ENCODE assay signal across 25 cellular contexts in the genomic region with DNA sequence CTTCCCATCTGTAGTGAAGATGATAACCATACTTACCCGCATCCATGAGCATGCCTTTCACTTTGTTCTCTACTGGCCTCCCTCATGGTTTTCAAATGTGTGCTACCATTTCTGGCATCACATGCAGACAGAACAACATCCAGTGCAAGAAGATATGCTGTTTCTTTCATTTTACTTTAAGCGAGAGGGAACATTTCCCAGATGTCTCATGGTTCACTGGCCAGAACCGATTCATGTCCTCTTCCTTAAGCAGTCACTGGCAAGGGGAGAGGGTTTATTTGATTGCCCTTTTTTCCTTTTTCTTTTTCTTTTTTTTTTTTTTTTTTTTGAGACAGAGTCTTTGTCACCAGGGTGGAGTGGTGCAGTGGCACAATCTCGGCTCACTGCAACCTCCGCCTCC.
"Had no signal": no experiment of that assay in that cellular context is flagged by ENCODE, and none has a peak within 500 bp of the region (broad histone marks: within the 10 kb centered on the region; RNA-seq: fewer than 3 reads in every experiment).

No MANE protein-coding gene starts in this region.

- DNase-seq: colonic mucosa; dermis blood vessel endothelial cell; effector memory CD4-positive, alpha-beta T cell; erythroblast; foreskin keratinocyte; heart left ventricle; kidney; left colon; left ventricle myocardium superior; lower lobe of right lung; naive thymus-derived CD8-positive, alpha-beta T cell; occipital lobe; ovary; stimulated activated CD4-positive, alpha-beta T cell treated with anti-CD3 and anti-CD28 coated beads, Interleukin-12 subunit alpha, Interleukin-12 subunit beta, amount 100 ng/mL, for 4 hours; stimulated activated CD4-positive, alpha-beta T cell treated with anti-CD3 and anti-CD28 coated beads, Interleukin-1b, Interleukin-23, amount 100 ng/mL, for 48 hours; stimulated activated CD4-positive, alpha-beta T cell treated with anti-CD3 and anti-CD28 coated beads, Interleukin-4, amount 100 ng/mL, for 1 hour; stimulated activated CD8-positive, alpha-beta memory T cell treated with anti-CD3 and anti-CD28 coated beads, Interleukin-4, amount 100 ng/mL, for 48 hours; stimulated activated naive CD4-positive, alpha-beta T cell; stimulated activated naive CD8-positive, alpha-beta T cell treated with anti-CD3 and anti-CD28 coated beads, Interleukin-15, amount 100 ng/mL, for 72 hours had no signal

- H3K9me3 ChIP-seq: colonic mucosa, gastroesophageal sphincter, heart left ventricle, lower lobe of right lung, ovary, suprapubic skin, vagina had no signal

- H3K27ac ChIP-seq: colonic mucosa, foreskin keratinocyte, gastroesophageal sphincter, heart left ventricle, hepatocyte, lower lobe of right lung, ovary, suprapubic skin, vagina had no signal

- H3K4me1 ChIP-seq: colonic mucosa, foreskin keratinocyte, gastroesophageal sphincter, heart left ventricle, lower lobe of right lung, suprapubic skin, vagina had no signal

- H3K4me2 ChIP-seq: hepatocyte, smooth muscle cell had no signal

- H3K4me3 Mint-ChIP-seq: naive thymus-derived CD8-positive, alpha-beta T cell; stimulated activated naive CD8-positive, alpha-beta T cell treated with anti-CD3 and anti-CD28 coated beads, Interleukin-15, amount 100 ng/mL, for 72 hours had no signal

- H3K4me3 ChIP-seq: colonic mucosa, gastroesophageal sphincter, heart left ventricle, hepatocyte, lower lobe of right lung, ovary, smooth muscle cell, suprapubic skin, vagina had no signal

- H3K27ac Mint-ChIP-seq: stimulated activated naive CD8-positive, alpha-beta T cell treated with anti-CD3 and anti-CD28 coated beads, Interleukin-15, amount 100 ng/mL, for 72 hours had no signal

- H3K79me2 ChIP-seq: hepatocyte had no signal

- H2AFZ ChIP-seq: hepatocyte had no signal

- ATAC-seq: foreskin keratinocyte; gastroesophageal sphincter; heart left ventricle; left colon; left ventricle myocardium superior; naive thymus-derived CD8-positive, alpha-beta T cell; sciatic nerve; stimulated activated naive CD8-positive, alpha-beta T cell treated with anti-CD3 and anti-CD28 coated beads, Interleukin-15, amount 100 ng/mL, for 72 hours had no signal

- H3K36me3 Mint-ChIP-seq: naive thymus-derived CD8-positive, alpha-beta T cell had no signal

- H3K4me1 Mint-ChIP-seq: stimulated activated naive CD8-positive, alpha-beta T cell treated with anti-CD3 and anti-CD28 coated beads, Interleukin-15, amount 100 ng/mL, for 72 hours had no signal

- H3K27me3 ChIP-seq: colonic mucosa, foreskin keratinocyte, gastroesophageal sphincter, heart left ventricle, hepatocyte, ovary, suprapubic skin, vagina had no signal

- H3K36me3 ChIP-seq: colonic mucosa, gastroesophageal sphincter, heart left ventricle, lower lobe of right lung, ovary, suprapubic skin, vagina had no signal

- H3K27me3 Mint-ChIP-seq: naive thymus-derived CD8-positive, alpha-beta T cell; stimulated activated naive CD8-positive, alpha-beta T cell treated with anti-CD3 and anti-CD28 coated beads, Interleukin-15, amount 100 ng/mL, for 72 hours had no signal
